In genomic region chr22:30637701-30638114, GRCh38 we compare ENCODE assay signal across 10 cellular contexts. TPM values are rescaled to one million over a fixed set of nuclear protein-coding genes. Genes with fewer than 3 reads are reported as not detected.
DNase-seq lines count a peak whose midpoint lies in the region; ATAC-seq and TF ChIP-seq lines count a peak whose summit lies in the region.
"Had no signal": no experiment of that assay in that cellular context is flagged by ENCODE, and none has a peak within 500 bp of the region (broad histone marks: within the 10 kb centered on the region; RNA-seq: fewer than 3 reads in every experiment).

No MANE protein-coding gene starts in this region.

- no TSS peak for BruUV-seq in MCF 10A (replicated peaks; lab: Mats Ljungman, UMichigan)

- H3K36me3 ChIP-seq in breast epithelium, result no peaks in the 10 kb centered on the region
- H3K36me3 ChIP-seq: SJCRH30 had no signal

- no peak for TF ChIP-seq POLR2A in breast epithelium (IDR thresholded peaks at IDR 0.05)

- H3K27ac ChIP-seq in breast epithelium (no peak overlapping the region), temporal lobe (ENCODE audit: low read depth, low read length) (peak overlapping the region; percentile 97)
- H3K27ac ChIP-seq: foreskin keratinocyte, SJCRH30 had no signal

- intact Hi-C loops in breast epithelium (cut with DNase I; ENCODE audit: low total_unique reads), result no loop called here
- intact Hi-C loops in MCF 10A (cut with micrococcal nuclease), result no loop called here

- CTCF ChIA-PET in MCF 10A (lab: Yijun Ruan, JAX), result interaction anchor here (6.3 kb wide), 1 partner anchor 118 kb away, joined by 191 read pairs; no protein-coding TSS in a partner anchor

- H3K9me3 Mint-ChIP-seq in MCF 10A (ENCODE audit: unreplicated experiment) (no peaks in the 10 kb centered on the region), endothelial cell (ENCODE audit: unreplicated experiment) (no peaks in the 10 kb centered on the region)

- no peaks in the 10 kb centered on the region for H3K9me3 ChIP-seq in breast epithelium
- H3K9me3 ChIP-seq: SJCRH30 had no signal

- no peaks in the 10 kb centered on the region for H3K27me3 ChIP-seq in breast epithelium
- H3K27me3 ChIP-seq: foreskin keratinocyte, SJCRH30 had no signal

- H3K4me3 Mint-ChIP-seq in MCF 10A (ENCODE audit: unreplicated experiment) (no peak overlapping the region), endothelial cell (ENCODE audit: unreplicated experiment) (peak overlapping the region; percentile 38)

- TF ChIP-seq CTCF in breast epithelium (IDR thresholded peaks at IDR 0.05) (no peak), MCF 10A (IDR thresholded peaks at IDR 0.05; ENCODE audit: unreplicated experiment) (no peak), endothelial cell (IDR thresholded peaks at IDR 0.05; ENCODE audit: unreplicated experiment) (no peak)

- DNase-seq in breast epithelium (ENCODE audit: low spot score in 2 of 2) (no peak), MCF 10A (ENCODE audit: unreplicated experiment) (no peak), endothelial cell (ENCODE audit: low spot score) (no peak), NCI-H1436 treated with DMSO at 0.1 percent for 48 hours (lab: John Stamatoyannopoulos, UW) (no peak)
- DNase-seq: activated naive CD4-positive, alpha-beta T cell; foreskin keratinocyte; NCI-H1092; SJCRH30 had no signal

- no peaks in the 10 kb centered on the region for H3K4me1 Mint-ChIP-seq in MCF 10A (ENCODE audit: insufficient read depth, unreplicated experiment)
- H3K4me1 Mint-ChIP-seq in endothelial cell (ENCODE audit: unreplicated experiment), result peaks cover 7% of the 10 kb centered on the region

- POLR2A ChIA-PET in MCF 10A (lab: Yijun Ruan, JAX), result interaction anchor here (1.1 to 1.6 kb wide), 2 partner anchors 24 to 30 kb away, joined by 4 to 6 read pairs; partner anchors contain the start of gene DUSP18

- no peak for ATAC-seq in HG02852 (IDR thresholded peaks at IDR 0.05; ENCODE audit: unreplicated experiment)
- ATAC-seq: foreskin keratinocyte had no signal

- no peak overlapping the region for H3K27ac Mint-ChIP-seq in MCF 10A (ENCODE audit: low read depth, unreplicated experiment)
- H3K27ac Mint-ChIP-seq in endothelial cell (ENCODE audit: unreplicated experiment), result peak overlapping the region; percentile 17

- peaks cover 10 to 13% of the 10 kb centered on the region in 2 donors for H3K4me1 ChIP-seq in breast epithelium

- H3K4me3 ChIP-seq in breast epithelium, result peak overlapping the region in 2 of 3 donors; percentile 63 to 90
- H3K4me3 ChIP-seq: SJCRH30 had no signal

- H3K36me3 Mint-ChIP-seq in MCF 10A (ENCODE audit: insufficient read depth, unreplicated experiment), result no peaks in the 10 kb centered on the region
- H3K36me3 Mint-ChIP-seq in endothelial cell (ENCODE audit: low read depth, unreplicated experiment), result no peaks in the 10 kb centered on the region

- H3K27me3 Mint-ChIP-seq in MCF 10A (ENCODE audit: insufficient read depth, unreplicated experiment), result no peaks in the 10 kb centered on the region
- peaks cover 4% of the 10 kb centered on the region for H3K27me3 Mint-ChIP-seq in endothelial cell (ENCODE audit: unreplicated experiment)

RNA-seq across cellular contexts. Expression of gene SLC35E4, which starts 2.1 kb away (rescaled TPM):
- 1 to 10 TPM; 3.4 to 8.5 (median 4.8) TPM for total RNA-seq in breast epithelium
- 2.9 and 3.4 TPM in 2 replicates for total RNA-seq in MCF 10A (2022)
- 8.4 TPM for total RNA-seq in endothelial cell (ENCODE audit: unreplicated experiment)
- 3.9 TPM for total RNA-seq in temporal lobe

RNA-seq across cellular contexts. Expression of gene DUSP18, which starts 30.0 kb away (rescaled TPM):
- 10 to 100 TPM in 1 of 3 donors, 1 to 10 TPM in 2; 5.9 to 12.0 (median 8.0) TPM for total RNA-seq in breast epithelium
- 5.6 and 6.5 TPM in 2 replicates for total RNA-seq in MCF 10A (2022)
- 21.4 TPM for total RNA-seq in endothelial cell (ENCODE audit: unreplicated experiment)
- total RNA-seq in temporal lobe, result 21.9 TPM

RNA-seq across cellular contexts. Expression of gene TCN2, which starts 30.7 kb away (rescaled TPM):
- total RNA-seq in breast epithelium (10 to 100 TPM; 32.4 to 69.8 (median 36.7) TPM), MCF 10A (2022) (1.2 and 1.4 TPM in 2 replicates), endothelial cell (ENCODE audit: unreplicated experiment) (59.5 TPM), temporal lobe (11.1 TPM)

RNA-seq across cellular contexts. Expression of gene PES1, which starts 46.0 kb away (rescaled TPM):
- total RNA-seq in breast epithelium (10 to 100 TPM; 45.3 to 65.1 (median 56.4) TPM), MCF 10A (2022) (114 and 145 TPM in 2 replicates), endothelial cell (ENCODE audit: unreplicated experiment) (84.0 TPM), temporal lobe (37.6 TPM)

RNA-seq across cellular contexts. Expression of gene OSBP2, which starts 57.0 kb away (rescaled TPM):
- total RNA-seq in breast epithelium (1 to 10 TPM in 2 of 3 donors, under 1 TPM in 1; 0.96 to 4.6 (median 4.4) TPM), MCF 10A (2022) (276 and 338 TPM in 2 replicates), endothelial cell (ENCODE audit: unreplicated experiment) (3.0 TPM), temporal lobe (15.0 TPM)
- total RNA-seq: SJCRH30 had no signal
